ENCODE assay signal across 8 cellular contexts in the genomic region with DNA sequence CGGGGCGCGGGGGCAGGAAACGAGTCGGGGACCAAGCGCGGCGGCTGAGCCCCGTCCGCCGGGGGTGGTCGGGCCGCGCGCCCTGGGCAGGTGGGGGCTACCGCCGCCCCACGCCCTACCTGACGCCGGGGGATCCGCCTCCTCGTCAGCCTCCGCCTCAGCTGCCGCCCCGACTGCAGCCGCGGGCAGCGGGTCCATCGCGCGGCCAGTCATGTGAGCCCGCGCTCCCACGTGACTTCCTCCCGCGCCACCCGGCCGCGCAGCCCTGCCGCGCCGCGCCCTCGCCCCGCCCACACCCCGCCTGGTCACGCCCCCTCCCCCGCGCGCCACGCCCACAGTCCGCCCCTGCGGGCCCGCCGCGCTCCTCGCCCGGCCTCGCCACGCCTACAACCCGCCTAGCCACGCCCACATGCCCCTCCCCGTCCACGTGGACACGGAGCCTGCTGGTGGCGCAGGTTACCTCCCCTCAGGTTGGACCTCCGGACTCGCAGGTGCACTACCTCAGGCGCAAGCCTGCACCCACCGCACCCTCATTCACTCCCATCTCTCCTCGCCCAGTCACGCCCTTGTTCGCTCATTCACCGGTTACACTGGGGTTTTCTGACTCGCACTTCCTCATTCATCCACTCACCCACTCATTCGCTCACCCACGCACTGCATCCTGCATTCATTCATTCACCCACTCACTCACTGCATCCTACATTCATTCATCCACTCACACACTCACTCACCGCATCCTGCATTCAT. TPM values are rescaled to one million over a fixed set of nuclear protein-coding genes. Genes with fewer than 3 reads are reported as not detected.
A peak's percentile ranks its signal among the peaks of the same experiment; 100 is the strongest.
DNase-seq lines count a peak whose midpoint lies in the region; ATAC-seq and TF ChIP-seq lines count a peak whose summit lies in the region.

A gene with protein sequence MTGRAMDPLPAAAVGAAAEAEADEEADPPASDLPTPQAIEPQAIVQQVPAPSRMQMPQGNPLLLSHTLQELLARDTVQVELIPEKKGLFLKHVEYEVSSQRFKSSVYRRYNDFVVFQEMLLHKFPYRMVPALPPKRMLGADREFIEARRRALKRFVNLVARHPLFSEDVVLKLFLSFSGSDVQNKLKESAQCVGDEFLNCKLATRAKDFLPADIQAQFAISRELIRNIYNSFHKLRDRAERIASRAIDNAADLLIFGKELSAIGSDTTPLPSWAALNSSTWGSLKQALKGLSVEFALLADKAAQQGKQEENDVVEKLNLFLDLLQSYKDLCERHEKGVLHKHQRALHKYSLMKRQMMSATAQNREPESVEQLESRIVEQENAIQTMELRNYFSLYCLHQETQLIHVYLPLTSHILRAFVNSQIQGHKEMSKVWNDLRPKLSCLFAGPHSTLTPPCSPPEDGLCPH (minus strand): TSS at position 233 of the 747 bp plus-strand sequence. CDS start 20 bp downstream, at position 213.

- H3K27ac ChIP-seq in esophagus muscularis mucosa (replicated peaks in 1 of 4) (peak within 1 kb of the TSS; percentile 74 to 84 (median 75)), muscle layer of duodenum (ENCODE audit: low read length) (peak within 1 kb of the TSS; percentile 51)

- H3K27me3 Mint-ChIP-seq in activated T-cell treated with anti-CD3 and anti-CD28 coated beads, Interleukin-2, amount 50 U/mL, for 4 hours (ENCODE audit: low read depth) = no peaks in the 10 kb centered on the region

- no peak for TF ChIP-seq POLR2A in esophagus muscularis mucosa (IDR thresholded peaks at IDR 0.05; ENCODE audit: low read depth)

- no peak for TF ChIP-seq EP300 in esophagus muscularis mucosa (IDR thresholded peaks at IDR 0.05)

- peak; percentile 89 for DNase-seq in DMS153 treated with DMSO at 0.1 percent for 48 hours (lab: John Stamatoyannopoulos, UW; ENCODE audit: unreplicated experiment)
- peak; percentile 69 for DNase-seq in Jurkat, Clone E6-1 (ENCODE audit: low read depth, low spot score)
- peak; percentile 94 for DNase-seq in activated T-cell treated with anti-CD3 and anti-CD28 coated beads, Interleukin-2, amount 50 U/mL, for 4 hours
- peak; percentile 97 for DNase-seq in esophagus muscularis mucosa (ENCODE audit: extremely low spot score)
- DNase-seq in stimulated activated CD8-positive, alpha-beta memory T cell treated with anti-CD3 and anti-CD28 coated beads, Interleukin-7, amount 100 ng/mL, for 24 hours (ENCODE audit: low read depth) = peak; percentile 96

- H3K9me3 ChIP-seq in esophagus muscularis mucosa (no peaks in the 10 kb centered on the region), muscle layer of duodenum (ENCODE audit: control insufficient read depth in 1 of 2, low read length in 2 of 2) (no peaks in the 10 kb centered on the region)

- 5% methylated on average over 23 of the region's 78 CpGs for WGBS in esophagus muscularis mucosa

- peak within 1 kb of the TSS; percentile 76 for H3K4me3 ChIP-seq in Jurkat, Clone E6-1 (ENCODE audit: low read length)
- H3K4me3 ChIP-seq in esophagus muscularis mucosa (peak within 1 kb of the TSS; percentile 77 to 98 (median 80)), muscle layer of duodenum (ENCODE audit: low read depth in 1 of 2, low read length in 2 of 2) (peak within 1 kb of the TSS; percentile 74 to 83)

- peak in 1 of 3 experiments; percentile 28 for TF ChIP-seq CTCF in esophagus muscularis mucosa (IDR thresholded peaks at IDR 0.05)

- peaks cover 0 to 4% (median 0%) of the 10 kb centered on the region in 4 donors for H3K27me3 ChIP-seq in esophagus muscularis mucosa
- H3K27me3 ChIP-seq in muscle layer of duodenum (ENCODE audit: low read depth, low read length) = no peaks in the 10 kb centered on the region

- peaks cover 0 to 5% (median under 1%) of the 10 kb centered on the region in 4 donors for H3K36me3 ChIP-seq in esophagus muscularis mucosa
- H3K36me3 ChIP-seq in muscle layer of duodenum (ENCODE audit: control insufficient read depth in 1 of 2, insufficient read depth in 2 of 2, low read length in 2 of 2) = no peaks in the 10 kb centered on the region

- no peaks in the 10 kb centered on the region for H3K36me3 Mint-ChIP-seq in activated T-cell treated with anti-CD3 and anti-CD28 coated beads, Interleukin-2, amount 50 U/mL, for 4 hours (ENCODE audit: insufficient read depth)

- H3K9me3 Mint-ChIP-seq in activated T-cell treated with anti-CD3 and anti-CD28 coated beads, Interleukin-2, amount 50 U/mL, for 4 hours = no peaks in the 10 kb centered on the region

- intact Hi-C loops in esophagus muscularis mucosa (cut with DNase I) = loop anchor here (5.0 kb wide), 1 partner anchor 38 kb away; a partner anchor contains a TSS

- ATAC-seq in GM21717 (IDR thresholded peaks at IDR 0.05; ENCODE audit: unreplicated experiment) = peak; percentile 68
- ATAC-seq in activated T-cell treated with anti-CD3 and anti-CD28 coated beads, Interleukin-2, amount 50 U/mL, for 4 hours = peak; percentile 87 to 91

- H3K4me1 Mint-ChIP-seq in activated T-cell treated with anti-CD3 and anti-CD28 coated beads, Interleukin-2, amount 50 U/mL, for 4 hours (ENCODE audit: low read depth) = peaks cover 12% of the 10 kb centered on the region

- peaks cover 0 to 24% (median 19%) of the 10 kb centered on the region in 4 donors for H3K4me1 ChIP-seq in esophagus muscularis mucosa
- peaks cover 0 to 5% of the 10 kb centered on the region in 2 donors for H3K4me1 ChIP-seq in muscle layer of duodenum (ENCODE audit: control insufficient read depth in 1 of 2, insufficient read depth in 2 of 2, low read length in 2 of 2)

- H3K4me3 Mint-ChIP-seq in activated T-cell treated with anti-CD3 and anti-CD28 coated beads, Interleukin-2, amount 50 U/mL, for 4 hours = no peak within 1 kb of the TSS

TF ChIP-seq in PFSK-1, 5 proteins besides CTCF, POLR2A, EP300 and RAD21:
- TF ChIP-seq SIN3A (IDR thresholded peaks at IDR 0.05; ENCODE audit: borderline replicate concordance, insufficient read depth, low read length) (0 out of 2 replicates have a peak, but pooled peaks have one; percentile 70), POLR2AphosphoS5 (IDR thresholded peaks at IDR 0.05; ENCODE audit: low read depth, low read length) (peak; percentile 52; the same call in 1 of the 2 replicates), TAF1 (IDR thresholded peaks at IDR 0.05; ENCODE audit: borderline replicate concordance, insufficient read depth, low read length) (no peak), FOXP2 (optimal IDR thresholded peaks at IDR 0.05; ENCODE audit: borderline replicate concordance, extremely low read depth, extremely low read length, insufficient read depth) (peak; percentile 66)
TF ChIP-seq in PFSK-1: peak in this region for 3.

RNA-seq across cellular contexts. Expression of the gene that starts here (rescaled TPM):
- polyA plus RNA-seq in Jurkat, Clone E6-1 (2012; ENCODE audit: insufficient read depth, insufficient read length) = 110 TPM
- polyA plus RNA-seq in PFSK-1 (2012; ENCODE audit: insufficient read length, low read depth) = 108 TPM
- 10 to 100 TPM; 51.9 to 54.0 (median 53.9) TPM for total RNA-seq in activated T-cell treated with anti-CD3 and anti-CD28 coated beads, Interleukin-2, amount 50 U/mL, for 4 hours
- 1 to 10 TPM; 6.8 to 9.9 (median 8.7) TPM for total RNA-seq in esophagus muscularis mucosa

Comparison
In these comparisons a context has a peak if more than half of its experiments do, and no peak if none do; other contexts are left out.
1. Peak in every context shown above with its lines: DNase-seq, ATAC-seq, H3K4me3 ChIP-seq and H3K27ac ChIP-seq.
2. RNA of the gene that starts here (total RNA-seq): 51.9 to 54.0 TPM in activated T-cell treated with anti-CD3 and anti-CD28 coated beads, Interleukin-2, amount 50 U/mL, for 4 hours; 6.8 to 9.9 TPM in esophagus muscularis mucosa; every median in the first group is over 4 times any median in the second.